9 cellular contexts compared by ENCODE assay signal in genomic region chr12:131912526-131913274, GRCh38. TPM values are rescaled to one million over a fixed set of nuclear protein-coding genes. Genes with fewer than 3 reads are reported as not detected.
A peak's percentile ranks its signal among the peaks of the same experiment; 100 is the strongest.
DNase-seq lines count a peak whose midpoint lies in the region; ATAC-seq and TF ChIP-seq lines count a peak whose summit lies in the region.
"Had no signal": no experiment of that assay in that cellular context is flagged by ENCODE, and none has a peak within 500 bp of the region (broad histone marks: within the 10 kb centered on the region; RNA-seq: fewer than 3 reads in every experiment).

No MANE protein-coding gene starts in this region.

- TF ChIP-seq CTCF in HFF-Myc (IDR thresholded peaks at IDR 0.05; ENCODE audit: low read depth, low read length, missing control alignments): no peak
- no peak for TF ChIP-seq CTCF in adrenal gland (IDR thresholded peaks at IDR 0.05)
- no peak for TF ChIP-seq CTCF in left ventricle myocardium inferior (IDR thresholded peaks at IDR 0.05; ENCODE audit: borderline replicate concordance)

- H3K9ac ChIP-seq in stomach smooth muscle (ENCODE audit: low read length in 2 of 2): no peak overlapping the region

- no peak for ATAC-seq in HG03378 (IDR thresholded peaks at IDR 0.05; ENCODE audit: unreplicated experiment)
- ATAC-seq in GM19455 (IDR thresholded peaks at IDR 0.05; ENCODE audit: unreplicated experiment): no peak

- peak overlapping the region in 4 of 5 donors; percentile 26 to 81 (median 60) for H3K27ac ChIP-seq in adrenal gland
- H3K27ac ChIP-seq in left ventricle myocardium inferior (replicated peaks): peak overlapping the region; percentile 83
- peak overlapping the region; percentile 67 for H3K27ac ChIP-seq in stomach smooth muscle (ENCODE audit: low read length)
- H3K27ac ChIP-seq: vagina had no signal

- intact Hi-C loops in adrenal gland (cut with DNase I): no loop called here
- intact Hi-C loops in left ventricle myocardium inferior (cut with micrococcal nuclease): no loop called here

- DNase-seq in HFF-Myc (ENCODE audit: extremely low read depth, low read depth) (peak; percentile 72), adrenal gland (peak; percentile 97 to 100 (median 99)), left ventricle myocardium inferior (peak; percentile 91), ecto neural progenitor cell (ENCODE audit: low spot score) (no peak), NCI-H187 (lab: John Stamatoyannopoulos, UW) (no peak)

- H3K27me3 ChIP-seq in adrenal gland (no peaks in the 10 kb centered on the region), left ventricle myocardium inferior (ENCODE audit: low read depth) (no peaks in the 10 kb centered on the region), stomach smooth muscle (ENCODE audit: control insufficient read depth in 1 of 2, insufficient read depth in 2 of 2, low read length in 2 of 2) (no peaks in the 10 kb centered on the region)
- H3K27me3 ChIP-seq: vagina had no signal

- H3K9me3 ChIP-seq in adrenal gland (replicated peaks in 1 of 3): no peaks in the 10 kb centered on the region
- no peaks in the 10 kb centered on the region for H3K9me3 ChIP-seq in left ventricle myocardium inferior (replicated peaks)
- no peaks in the 10 kb centered on the region for H3K9me3 ChIP-seq in stomach smooth muscle (ENCODE audit: control insufficient read depth in 2 of 2, low read length in 2 of 2)
- H3K9me3 ChIP-seq: vagina had no signal

- H3K4me1 ChIP-seq in adrenal gland (replicated peaks in 1 of 2): peaks cover 12 to 34% of the 10 kb centered on the region in 2 donors
- H3K4me1 ChIP-seq in left ventricle myocardium inferior: peaks cover 40% of the 10 kb centered on the region
- peaks cover 20% of the 10 kb centered on the region for H3K4me1 ChIP-seq in stomach smooth muscle (ENCODE audit: control insufficient read depth, insufficient read depth, low read length)

- WGBS in adrenal gland, 4 donors: 44 to 53% (median 48%) methylated on average over 5 to 20 of the region's 20 CpGs

- H3K36me3 ChIP-seq in adrenal gland (replicated peaks in 1 of 2) (peaks cover 0 to 82% of the 10 kb centered on the region in 2 donors), left ventricle myocardium inferior (peaks cover 89% of the 10 kb centered on the region), stomach smooth muscle (ENCODE audit: control insufficient read depth in 2 of 2, insufficient read depth in 2 of 2, low read length in 2 of 2) (peaks cover 30 to 52% of the 10 kb centered on the region in 2 donors)

- no peak overlapping the region for H3K4me3 ChIP-seq in HFF-Myc (replicated peaks; ENCODE audit: low read depth, low read length)
- H3K4me3 ChIP-seq in adrenal gland: no peak overlapping the region
- H3K4me3 ChIP-seq in left ventricle myocardium inferior: peak overlapping the region; percentile 11
- no peak overlapping the region for H3K4me3 ChIP-seq in stomach smooth muscle (ENCODE audit: low read length in 2 of 2)
- H3K4me3 ChIP-seq: vagina had no signal

- TF ChIP-seq POLR2A in adrenal gland (IDR thresholded peaks at IDR 0.05): no peak

RNA-seq across cellular contexts. Expression of gene PUS1, which starts 16.4 kb away (rescaled TPM):
- total RNA-seq in adrenal gland (10 to 100 TPM in 7 of 8 donors, 1 to 10 TPM in 1; 10.0 to 46.5 (median 24.5) TPM), left ventricle myocardium inferior (7.7 TPM)
- polyA plus RNA-seq in adrenal gland: 10 to 100 TPM; 11.7 to 57.4 (median 56.0) TPM

RNA-seq across cellular contexts. Expression of gene ULK1, which starts 18.3 kb away (rescaled TPM):
- total RNA-seq in adrenal gland (10 to 100 TPM; 26.6 to 82.1 (median 29.9) TPM), left ventricle myocardium inferior (57.4 TPM)
- polyA plus RNA-seq in adrenal gland: 100 to 1,000 TPM in 1 of 3 donors, 10 to 100 TPM in 1, 1 to 10 TPM in 1; 2.9 to 123 (median 54.0) TPM

RNA-seq across cellular contexts. Expression of gene EP400, which starts 37.0 kb away (rescaled TPM):
- total RNA-seq in adrenal gland: 10 to 100 TPM; 14.5 to 42.4 (median 29.5) TPM
- polyA plus RNA-seq in adrenal gland: 10 to 100 TPM; 22.5 to 43.2 (median 28.6) TPM
- 15.3 TPM for total RNA-seq in left ventricle myocardium inferior

Comparison
In these comparisons a context has a peak if more than half of its experiments do, and no peak if none do; other contexts are left out.
1. DNase-seq: peak in HFF-Myc (single experiment), adrenal gland (7 of 7) and left ventricle myocardium inferior (single experiment); none in ecto neural progenitor cell (single experiment) and NCI-H187 (0 of 2).
2. Peak in every context shown above with its lines, with median percentiles within 50 percentile points of each other: H3K27ac ChIP-seq.